In the genomic region with DNA sequence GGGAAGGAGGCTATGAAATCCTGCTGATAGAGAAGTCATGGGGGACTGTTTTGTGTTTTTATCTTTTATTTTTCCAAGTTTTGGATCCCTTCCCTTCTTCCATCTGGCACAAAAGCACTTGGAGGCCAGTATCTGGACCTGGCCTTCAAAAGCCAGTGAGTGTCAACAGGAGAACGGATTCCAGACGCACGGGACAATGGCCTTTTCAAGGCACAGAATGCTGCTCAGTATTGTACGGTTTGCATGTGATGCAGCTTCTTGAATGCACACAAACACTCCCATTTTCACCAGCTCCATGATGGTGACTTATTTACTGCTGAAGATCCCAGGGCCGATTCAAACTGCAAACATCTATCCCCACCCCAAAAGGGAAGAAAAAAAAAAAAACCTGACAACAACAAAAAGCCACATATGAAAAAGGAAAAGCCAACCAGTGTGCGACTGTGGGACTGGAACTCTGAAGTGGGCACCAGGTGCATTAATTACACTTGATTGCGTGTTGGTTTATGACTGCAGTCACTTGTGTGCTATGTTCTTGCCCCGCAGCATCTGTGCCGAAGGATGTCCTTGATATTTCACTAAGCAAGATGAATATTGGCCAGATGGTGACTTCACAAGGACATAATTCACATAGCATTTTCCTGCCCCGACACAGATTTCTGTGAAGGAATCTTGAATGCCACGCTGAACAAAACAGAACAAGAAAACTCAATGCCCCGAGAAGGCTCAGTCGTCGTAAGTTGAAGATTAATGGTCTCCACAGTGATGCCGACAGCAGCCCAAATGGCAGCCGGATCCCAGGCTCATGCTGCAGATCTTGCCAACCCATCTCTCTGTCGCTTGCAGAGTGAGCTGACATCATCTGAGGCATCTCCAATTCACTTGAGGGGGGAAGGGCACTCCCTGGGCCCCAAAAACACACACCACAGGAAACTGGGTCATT, we compare ENCODE assay signal across 18 cellular contexts.
DNase-seq lines count a peak whose midpoint lies in the region; ATAC-seq, FAIRE-seq and TF ChIP-seq lines count a peak whose summit lies in the region.
"Had no signal": no experiment of that assay in that cellular context is flagged by ENCODE, and none has a peak within 500 bp of the region (broad histone marks: within the 10 kb centered on the region; RNA-seq: fewer than 3 reads in every experiment).

No MANE protein-coding gene starts in this region.

- H3K27me3 Mint-ChIP-seq in natural killer cell (ENCODE audit: low read depth in 2 of 2): peaks cover 10 to 17% of the 10 kb centered on the region in 2 donors

- TF ChIP-seq CTCF in HepG2 (CRISPR knock-in tag; IDR thresholded peaks at IDR 0.05) (no peak), right lobe of liver (IDR thresholded peaks at IDR 0.05) (no peak), kidney (IDR thresholded peaks at IDR 0.05; ENCODE audit: borderline replicate concordance, extremely low read depth, insufficient read depth) (no peak), natural killer cell (IDR thresholded peaks at IDR 0.05) (no peak), D721Med (IDR thresholded peaks at IDR 0.05; ENCODE audit: insufficient read depth, missing control alignments) (no peak)

- BruUV-seq in HepG2 (replicated peaks; lab: Mats Ljungman, UMichigan): no TSS peak

- WGBS in HepG2 (ENCODE audit: low lambda C conversion rate): 75% methylated on average over 17 of the region's 17 CpGs
- WGBS in right lobe of liver (ENCODE audit: insufficient coverage, low coverage, low lambda C conversion rate, missing lambda C conversion rate): 87% methylated on average over 11 of the region's 17 CpGs

- TF ChIP-seq EP300 in HepG2 (IDR thresholded peaks at IDR 0.05; ENCODE audit: low read depth in 2 of 2, low read length in 2 of 2) (no peak), HepG2 (CRISPR knock-in tag; IDR thresholded peaks at IDR 0.05; ENCODE audit: borderline replicate concordance) (no peak)

- 0 out of 2 replicates have a peak overlapping the region, but pooled peaks have one; percentile 8 for H3K4me2 ChIP-seq in HepG2 (ENCODE audit: low read depth, low read length)

- peaks cover 0 to 2% of the 10 kb centered on the region in 2 donors for H3K9me3 Mint-ChIP-seq in natural killer cell
- H3K9me3 Mint-ChIP-seq: activated T-cell treated with anti-CD3 and anti-CD28 coated beads, Interleukin-2, amount 50 U/mL, for 4 hours had no signal

- no peaks in the 10 kb centered on the region for H4K20me1 ChIP-seq in HepG2 (ENCODE audit: insufficient read depth, low read length)

- no peaks in the 10 kb centered on the region for H3K36me3 ChIP-seq in HepG2 (replicated peaks in 1 of 2; ENCODE audit: control insufficient read depth in 1 of 2, insufficient read depth in 2 of 2, low read length in 2 of 2)
- no peaks in the 10 kb centered on the region for H3K36me3 ChIP-seq in right lobe of liver
- H3K36me3 ChIP-seq in kidney (ENCODE audit: control insufficient read depth in 1 of 2, insufficient read depth in 2 of 2, low read length in 2 of 2): no peaks in the 10 kb centered on the region

- POLR2A ChIA-PET in HepG2 (lab: Yijun Ruan, JAX): no interaction called here

- H3K27me3 ChIP-seq in HepG2 (ENCODE audit: control insufficient read depth in 1 of 2, insufficient read depth in 2 of 2, low read length in 2 of 2) (no peaks in the 10 kb centered on the region), right lobe of liver (no peaks in the 10 kb centered on the region), layer of hippocampus (ENCODE audit: control insufficient read depth, insufficient read depth, low read length) (no peaks in the 10 kb centered on the region)

- FAIRE-seq in HepG2 (lab: Jason Lieb, UNC) (no peak), kidney (lab: Jason Lieb, UNC) (no peak), D721Med (lab: Jason Lieb, UNC) (no peak)
- FAIRE-seq: G401.6, GM12892, keratinocyte, small intestine had no signal

- no peaks in the 10 kb centered on the region for H3K4me1 Mint-ChIP-seq in natural killer cell

- H3K9ac ChIP-seq in HepG2 (ENCODE audit: insufficient read depth, low read depth, low read length) (no peak overlapping the region), kidney (ENCODE audit: low read length in 2 of 2) (no peak overlapping the region)

- H3K4me3 ChIP-seq in HepG2 (replicated peaks in 1 of 3; ENCODE audit: insufficient read depth in 1 of 3, low read depth in 2 of 3, low read length in 3 of 3) (no peak overlapping the region), right lobe of liver (no peak overlapping the region), kidney (ENCODE audit: low read length in 2 of 2) (no peak overlapping the region)

- no peak for TF ChIP-seq RAD21 in HepG2 (CRISPR knock-in tag; IDR thresholded peaks at IDR 0.05)

- no peak for TF ChIP-seq POLR2A in HepG2 (IDR thresholded peaks at IDR 0.05; ENCODE audit: insufficient read depth in 1 of 2, low read depth in 2 of 2, low read length in 2 of 2)
- no peak for TF ChIP-seq POLR2A in right lobe of liver (IDR thresholded peaks at IDR 0.05)

- no peak overlapping the region for H3K4me3 Mint-ChIP-seq in natural killer cell
- H3K4me3 Mint-ChIP-seq: activated T-cell treated with anti-CD3 and anti-CD28 coated beads, Interleukin-2, amount 50 U/mL, for 4 hours had no signal

- in situ Hi-C loops in HepG2 (cut with HindIII; ENCODE audit: extremely low pct_ligation_motif_present, low pct_unique_long_range_greater_than_20kb): loop anchor here (10.0 kb wide), 1 partner anchor 143 kb away; the partner anchor contains the start of gene CPEB2

- ATAC-seq in HepG2 (no peak), right lobe of liver (no peak), HG03025 (IDR thresholded peaks at IDR 0.05; ENCODE audit: low FRiP score, unreplicated experiment) (no peak), natural killer cell (no peak)
- ATAC-seq: activated T-cell treated with anti-CD3 and anti-CD28 coated beads, Interleukin-2, amount 50 U/mL, for 4 hours; Panc1 had no signal

- no peak overlapping the region for H3K27ac Mint-ChIP-seq in natural killer cell

- H3K36me3 Mint-ChIP-seq in natural killer cell: no peaks in the 10 kb centered on the region

- DNase-seq in HepG2 (ENCODE audit: low spot score) (peak; percentile 59), right lobe of liver (no peak), anterior cingulate cortex (lab: John Stamatoyannopoulos, UW) (peak in 46 of 58 donors; percentile 4 to 85 (median 59)), kidney (no peak), natural killer cell (no peak), D721Med (ENCODE audit: insufficient read length, low spot score) (no peak)
- DNase-seq: activated CD4-positive, alpha-beta T cell treated with anti-CD3 and anti-CD28 coated beads, Interleukin-2, amount 50 U/mL, for 4 hours; activated T-cell treated with anti-CD3 and anti-CD28 coated beads, Interleukin-2, amount 50 U/mL, for 4 hours; COR-L47; KG1; NCI-H510A; small intestine had no signal

- CTCF ChIA-PET in HepG2 (lab: Yijun Ruan, JAX; ENCODE audit: low intra/inter-chr PET ratio, low total read pairs): no interaction called here

- no peaks in the 10 kb centered on the region for H3K79me2 ChIP-seq in HepG2 (ENCODE audit: insufficient read depth, low read length)

- no peaks in the 10 kb centered on the region for H3K9me3 ChIP-seq in HepG2 (ENCODE audit: low read length)
- H3K9me3 ChIP-seq in right lobe of liver: no peaks in the 10 kb centered on the region
- no peaks in the 10 kb centered on the region for H3K9me3 ChIP-seq in kidney (ENCODE audit: control insufficient read depth in 1 of 2, low read length in 2 of 2)

- no peak overlapping the region for H3K27ac ChIP-seq in HepG2 (ENCODE audit: extremely low read length, insufficient read depth, low read length)
- no peak overlapping the region for H3K27ac ChIP-seq in right lobe of liver
- peak overlapping the region; percentile 89 for H3K27ac ChIP-seq in layer of hippocampus (ENCODE audit: low read depth, low read length)
- no peak overlapping the region for H3K27ac ChIP-seq in kidney (ENCODE audit: low read depth in 2 of 2, low read length in 2 of 2)

- H3K4me1 ChIP-seq in HepG2 (ENCODE audit: insufficient read depth, low read length) (peaks cover 73% of the 10 kb centered on the region), right lobe of liver (peaks cover 0 to 42% (median 7%) of the 10 kb centered on the region in 4 donors), kidney (ENCODE audit: control insufficient read depth in 1 of 2, insufficient read depth in 1 of 2, low read depth in 1 of 2, low read length in 2 of 2) (peaks cover 5 to 17% of the 10 kb centered on the region in 2 donors)

- no peak overlapping the region for H2AFZ ChIP-seq in HepG2 (ENCODE audit: low read length)

- intact Hi-C loops in HepG2 (cut with micrococcal nuclease; ENCODE audit: unreplicated experiment): loop anchor here (5.0 kb wide), 1 partner anchor 146 kb away; the partner anchor contains the start of gene CPEB2
- intact Hi-C loops in right lobe of liver (cut with DNase I): no loop called here
- intact Hi-C loops in kidney (cut with DNase I): no loop called here
- intact Hi-C loops in natural killer cell (cut with micrococcal nuclease): no loop called here

TF ChIP-seq in HepG2, 621 proteins besides CTCF, POLR2A, EP300 and RAD21 (continues in another document):
- no peak for TF ChIP-seq HOXA5 (CRISPR knock-in tag; IDR thresholded peaks at IDR 0.05)
- no peak for TF ChIP-seq ATM (IDR thresholded peaks at IDR 0.05; ENCODE audit: borderline replicate concordance)
- no peak for TF ChIP-seq NFIB (CRISPR knock-in tag; IDR thresholded peaks at IDR 0.05; ENCODE audit: borderline replicate concordance)

Comparison
In these comparisons a context has a peak if more than half of its experiments do, and no peak if none do; other contexts are left out.
1. DNase-seq: peak in HepG2 (single experiment) and anterior cingulate cortex (46 of 58); none in right lobe of liver (0 of 3), kidney (single experiment), natural killer cell (single experiment) and D721Med (single experiment).